1 cellular context compared by ENCODE assay signal in the genomic region with DNA sequence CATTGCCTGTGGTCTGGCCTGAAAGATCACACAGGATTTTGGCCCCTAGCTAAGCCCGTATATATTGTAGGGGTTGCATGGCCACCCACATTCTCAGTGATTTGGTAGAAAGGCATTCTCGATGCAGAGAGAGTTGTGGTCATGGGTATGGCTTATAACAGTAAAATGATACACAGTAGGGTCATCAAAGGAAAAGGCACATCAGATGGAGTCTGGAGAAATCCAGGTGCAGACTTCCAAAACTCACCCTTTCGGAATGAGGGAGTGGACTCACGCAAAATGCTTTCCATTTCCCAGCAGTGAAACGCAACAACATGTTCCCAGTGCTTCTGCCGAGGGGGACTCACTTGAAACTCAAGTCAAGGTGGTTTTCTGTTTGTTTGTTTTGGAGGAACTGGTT.
TF ChIP-seq lines count a peak whose summit lies in the region.

No MANE protein-coding gene starts in this region.

TF ChIP-seq in IMR-90, 13 proteins besides CTCF, POLR2A, EP300 and RAD21 (continued from another document):
- TF ChIP-seq RFX5 (IDR thresholded peaks at IDR 0.05; ENCODE audit: low read depth, low read length) = no peak
- TF ChIP-seq, protein P1, sequence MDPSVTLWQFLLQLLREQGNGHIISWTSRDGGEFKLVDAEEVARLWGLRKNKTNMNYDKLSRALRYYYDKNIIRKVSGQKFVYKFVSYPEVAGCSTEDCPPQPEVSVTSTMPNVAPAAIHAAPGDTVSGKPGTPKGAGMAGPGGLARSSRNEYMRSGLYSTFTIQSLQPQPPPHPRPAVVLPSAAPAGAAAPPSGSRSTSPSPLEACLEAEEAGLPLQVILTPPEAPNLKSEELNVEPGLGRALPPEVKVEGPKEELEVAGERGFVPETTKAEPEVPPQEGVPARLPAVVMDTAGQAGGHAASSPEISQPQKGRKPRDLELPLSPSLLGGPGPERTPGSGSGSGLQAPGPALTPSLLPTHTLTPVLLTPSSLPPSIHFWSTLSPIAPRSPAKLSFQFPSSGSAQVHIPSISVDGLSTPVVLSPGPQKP (IDR thresholded peaks at IDR 0.05; ENCODE audit: borderline replicate concordance, low read depth, low read length) = no peak
- TF ChIP-seq, protein P2, sequence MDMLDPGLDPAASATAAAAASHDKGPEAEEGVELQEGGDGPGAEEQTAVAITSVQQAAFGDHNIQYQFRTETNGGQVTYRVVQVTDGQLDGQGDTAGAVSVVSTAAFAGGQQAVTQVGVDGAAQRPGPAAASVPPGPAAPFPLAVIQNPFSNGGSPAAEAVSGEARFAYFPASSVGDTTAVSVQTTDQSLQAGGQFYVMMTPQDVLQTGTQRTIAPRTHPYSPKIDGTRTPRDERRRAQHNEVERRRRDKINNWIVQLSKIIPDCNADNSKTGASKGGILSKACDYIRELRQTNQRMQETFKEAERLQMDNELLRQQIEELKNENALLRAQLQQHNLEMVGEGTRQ (IDR thresholded peaks at IDR 0.05; ENCODE audit: low read depth, low read length) = no peak
- no peak for TF ChIP-seq SMC3 (IDR thresholded peaks at IDR 0.05; ENCODE audit: low read depth, low read length)
TF ChIP-seq in IMR-90: peak in this region for 0.
